In genomic region chr11:122559734-122560382, GRCh38 we compare ENCODE assay signal across 14 cellular contexts.
A peak's percentile ranks its signal among the peaks of the same experiment; 100 is the strongest.
DNase-seq lines count a peak whose midpoint lies in the region; ATAC-seq and TF ChIP-seq lines count a peak whose summit lies in the region.
"Had no signal": no experiment of that assay in that cellular context is flagged by ENCODE, and none has a peak within 500 bp of the region (broad histone marks: within the 10 kb centered on the region; RNA-seq: fewer than 3 reads in every experiment).

No MANE protein-coding gene starts in this region.

- DNase-seq in activated CD8-positive, alpha-beta T cell treated with anti-CD3 and anti-CD28 coated beads for 36 hours: peak; percentile 12
- DNase-seq in activated CD8-positive, alpha-beta T cell treated with anti-CD3 and anti-CD28 coated beads, Interleukin-2, amount 10 ng/mL, durations not matched to agents 7 days and 5 days: no peak
- DNase-seq in NCI-H69 (lab: John Stamatoyannopoulos, UW) (peak; percentile 11), endothelial cell (ENCODE audit: low spot score) (peak; percentile 37), medulla oblongata (ENCODE audit: extremely low spot score) (no peak), NCI-H446 (lab: John Stamatoyannopoulos, UW) (no peak), chondrocyte (ENCODE audit: low spot score) (no peak)
- DNase-seq: activated CD4-positive, alpha-beta T cell treated with anti-CD3 and anti-CD28 coated beads for 4 hours; activated T-cell treated with anti-CD3 and anti-CD28 coated beads, Interleukin-2, amount 50 U/mL, for 4 hours; GF-D8; naive thymus-derived CD8-positive, alpha-beta T cell; NCI-H1092; T-helper 2 cell had no signal

- no peak overlapping the region for H3K27ac Mint-ChIP-seq in activated CD8-positive, alpha-beta T cell treated with anti-CD3 and anti-CD28 coated beads for 36 hours
- no peak overlapping the region for H3K27ac Mint-ChIP-seq in activated CD8-positive, alpha-beta T cell treated with anti-CD3 and anti-CD28 coated beads, Interleukin-2, amount 10 ng/mL, durations not matched to agents 7 days and 5 days
- H3K27ac Mint-ChIP-seq in endothelial cell (ENCODE audit: unreplicated experiment) (peak overlapping the region; percentile 0), chondrocyte (ENCODE audit: unreplicated experiment) (no peak overlapping the region)
- H3K27ac Mint-ChIP-seq in stimulated activated naive CD8-positive, alpha-beta T cell treated with anti-CD3 and anti-CD28 coated beads, Interleukin-15, Interleukin-2, amounts not matched to agents 100 ng/mL and 50 ng/mL, for 24 hours: peak overlapping the region; percentile 19
- H3K27ac Mint-ChIP-seq: naive thymus-derived CD8-positive, alpha-beta T cell had no signal

- intact Hi-C loops in activated CD8-positive, alpha-beta T cell treated with anti-CD3 and anti-CD28 coated beads for 36 hours (cut with micrococcal nuclease): no loop called here

- H3K4me3 Mint-ChIP-seq in activated CD8-positive, alpha-beta T cell treated with anti-CD3 and anti-CD28 coated beads for 36 hours: no peak overlapping the region
- H3K4me3 Mint-ChIP-seq in activated CD8-positive, alpha-beta T cell treated with anti-CD3 and anti-CD28 coated beads, Interleukin-2, amount 10 ng/mL, durations not matched to agents 7 days and 5 days: no peak overlapping the region
- H3K4me3 Mint-ChIP-seq in endothelial cell (ENCODE audit: unreplicated experiment) (peak overlapping the region; percentile 15), chondrocyte (ENCODE audit: unreplicated experiment) (no peak overlapping the region)
- H3K4me3 Mint-ChIP-seq in stimulated activated naive CD8-positive, alpha-beta T cell treated with anti-CD3 and anti-CD28 coated beads, Interleukin-15, Interleukin-2, amounts not matched to agents 100 ng/mL and 50 ng/mL, for 24 hours: no peak overlapping the region
- H3K4me3 Mint-ChIP-seq: activated T-cell treated with anti-CD3 and anti-CD28 coated beads, Interleukin-2, amount 50 U/mL, for 4 hours; naive thymus-derived CD8-positive, alpha-beta T cell had no signal

- peak; percentile 39 for ATAC-seq in activated CD8-positive, alpha-beta T cell treated with anti-CD3 and anti-CD28 coated beads for 36 hours
- no peak for ATAC-seq in activated CD8-positive, alpha-beta T cell treated with anti-CD3 and anti-CD28 coated beads, Interleukin-2, amount 10 ng/mL, durations not matched to agents 7 days and 5 days
- ATAC-seq: activated T-cell treated with anti-CD3 and anti-CD28 coated beads, Interleukin-2, amount 50 U/mL, for 4 hours; naive thymus-derived CD8-positive, alpha-beta T cell had no signal

- H3K36me3 Mint-ChIP-seq in activated CD8-positive, alpha-beta T cell treated with anti-CD3 and anti-CD28 coated beads for 36 hours (ENCODE audit: low read depth): no peaks in the 10 kb centered on the region
- no peaks in the 10 kb centered on the region for H3K36me3 Mint-ChIP-seq in activated CD8-positive, alpha-beta T cell treated with anti-CD3 and anti-CD28 coated beads, Interleukin-2, amount 10 ng/mL, durations not matched to agents 7 days and 5 days (ENCODE audit: low read depth)
- no peaks in the 10 kb centered on the region for H3K36me3 Mint-ChIP-seq in endothelial cell (ENCODE audit: low read depth, unreplicated experiment)
- no peaks in the 10 kb centered on the region for H3K36me3 Mint-ChIP-seq in stimulated activated naive CD8-positive, alpha-beta T cell treated with anti-CD3 and anti-CD28 coated beads, Interleukin-15, Interleukin-2, amounts not matched to agents 100 ng/mL and 50 ng/mL, for 24 hours (ENCODE audit: low read depth)
- H3K36me3 Mint-ChIP-seq in chondrocyte (ENCODE audit: low read depth): no peaks in the 10 kb centered on the region

- TF ChIP-seq CTCF in activated CD8-positive, alpha-beta T cell treated with anti-CD3 and anti-CD28 coated beads for 36 hours (IDR thresholded peaks at IDR 0.05): no peak
- TF ChIP-seq CTCF in endothelial cell (IDR thresholded peaks at IDR 0.05; ENCODE audit: unreplicated experiment) (no peak), chondrocyte (IDR thresholded peaks at IDR 0.05) (no peak)

- CTCF ChIA-PET in activated CD8-positive, alpha-beta T cell treated with anti-CD3 and anti-CD28 coated beads for 36 hours (lab: Charles Lee): no interaction called here
- CTCF ChIA-PET in activated CD8-positive, alpha-beta T cell treated with anti-CD3 and anti-CD28 coated beads, Interleukin-2, amount 10 ng/mL, durations not matched to agents 7 days and 5 days (lab: Charles Lee): interaction anchor here (0.7 kb wide), 1 partner anchor 928 kb away, joined by 3 read pairs; no protein-coding TSS in a partner anchor

- H3K27me3 Mint-ChIP-seq in activated CD8-positive, alpha-beta T cell treated with anti-CD3 and anti-CD28 coated beads for 36 hours: peaks cover 16% of the 10 kb centered on the region
- H3K27me3 Mint-ChIP-seq in activated CD8-positive, alpha-beta T cell treated with anti-CD3 and anti-CD28 coated beads, Interleukin-2, amount 10 ng/mL, durations not matched to agents 7 days and 5 days (ENCODE audit: low read depth): peaks cover 22% of the 10 kb centered on the region
- peaks cover 3% of the 10 kb centered on the region for H3K27me3 Mint-ChIP-seq in endothelial cell (ENCODE audit: unreplicated experiment)
- H3K27me3 Mint-ChIP-seq in stimulated activated naive CD8-positive, alpha-beta T cell treated with anti-CD3 and anti-CD28 coated beads, Interleukin-15, Interleukin-2, amounts not matched to agents 100 ng/mL and 50 ng/mL, for 24 hours: peaks cover 28% of the 10 kb centered on the region
- H3K27me3 Mint-ChIP-seq in chondrocyte (ENCODE audit: low read depth): peaks cover 10% of the 10 kb centered on the region

- no peaks in the 10 kb centered on the region for H3K4me1 Mint-ChIP-seq in activated CD8-positive, alpha-beta T cell treated with anti-CD3 and anti-CD28 coated beads for 36 hours (ENCODE audit: low read depth)
- no peaks in the 10 kb centered on the region for H3K4me1 Mint-ChIP-seq in activated CD8-positive, alpha-beta T cell treated with anti-CD3 and anti-CD28 coated beads, Interleukin-2, amount 10 ng/mL, durations not matched to agents 7 days and 5 days (ENCODE audit: low read depth)
- H3K4me1 Mint-ChIP-seq in endothelial cell (ENCODE audit: unreplicated experiment): no peaks in the 10 kb centered on the region
- H3K4me1 Mint-ChIP-seq in stimulated activated naive CD8-positive, alpha-beta T cell treated with anti-CD3 and anti-CD28 coated beads, Interleukin-15, Interleukin-2, amounts not matched to agents 100 ng/mL and 50 ng/mL, for 24 hours (ENCODE audit: low read depth): no peaks in the 10 kb centered on the region
- H3K4me1 Mint-ChIP-seq in chondrocyte (ENCODE audit: low read depth): peaks cover 4% of the 10 kb centered on the region
- H3K4me1 Mint-ChIP-seq: naive thymus-derived CD8-positive, alpha-beta T cell had no signal

- H3K9me3 Mint-ChIP-seq in activated CD8-positive, alpha-beta T cell treated with anti-CD3 and anti-CD28 coated beads for 36 hours: no peaks in the 10 kb centered on the region
- H3K9me3 Mint-ChIP-seq in activated CD8-positive, alpha-beta T cell treated with anti-CD3 and anti-CD28 coated beads, Interleukin-2, amount 10 ng/mL, durations not matched to agents 7 days and 5 days (ENCODE audit: insufficient read depth): no peaks in the 10 kb centered on the region
- H3K9me3 Mint-ChIP-seq in endothelial cell (ENCODE audit: unreplicated experiment): no peaks in the 10 kb centered on the region
- H3K9me3 Mint-ChIP-seq in stimulated activated naive CD8-positive, alpha-beta T cell treated with anti-CD3 and anti-CD28 coated beads, Interleukin-15, Interleukin-2, amounts not matched to agents 100 ng/mL and 50 ng/mL, for 24 hours: no peaks in the 10 kb centered on the region
- H3K9me3 Mint-ChIP-seq in chondrocyte (ENCODE audit: low read depth): no peaks in the 10 kb centered on the region
- H3K9me3 Mint-ChIP-seq: activated T-cell treated with anti-CD3 and anti-CD28 coated beads, Interleukin-2, amount 50 U/mL, for 4 hours; naive thymus-derived CD8-positive, alpha-beta T cell had no signal

- POLR2A ChIA-PET in activated CD8-positive, alpha-beta T cell treated with anti-CD3 and anti-CD28 coated beads for 36 hours (lab: Charles Lee): no interaction called here
- POLR2A ChIA-PET in activated CD8-positive, alpha-beta T cell treated with anti-CD3 and anti-CD28 coated beads, Interleukin-2, amount 10 ng/mL, durations not matched to agents 7 days and 5 days (lab: Charles Lee): no interaction called here

Comparison
In these comparisons a context has a peak if more than half of its experiments do, and no peak if none do; other contexts are left out.
1. DNase-seq: peak in activated CD8-positive, alpha-beta T cell treated with anti-CD3 and anti-CD28 coated beads for 36 hours (single experiment), NCI-H69 (single experiment) and endothelial cell (single experiment); none in activated CD8-positive, alpha-beta T cell treated with anti-CD3 and anti-CD28 coated beads, Interleukin-2, amount 10 ng/mL, durations not matched to agents 7 days and 5 days (single experiment), medulla oblongata (single experiment), NCI-H446 (0 of 2) and chondrocyte (single experiment).
2. H3K27ac Mint-ChIP-seq: peak in endothelial cell (single experiment) and stimulated activated naive CD8-positive, alpha-beta T cell treated with anti-CD3 and anti-CD28 coated beads, Interleukin-15, Interleukin-2, amounts not matched to agents 100 ng/mL and 50 ng/mL, for 24 hours (single experiment); none in activated CD8-positive, alpha-beta T cell treated with anti-CD3 and anti-CD28 coated beads for 36 hours (single experiment), activated CD8-positive, alpha-beta T cell treated with anti-CD3 and anti-CD28 coated beads, Interleukin-2, amount 10 ng/mL, durations not matched to agents 7 days and 5 days (single experiment) and chondrocyte (single experiment).